17 cellular contexts compared by ENCODE assay signal in the genomic region with DNA sequence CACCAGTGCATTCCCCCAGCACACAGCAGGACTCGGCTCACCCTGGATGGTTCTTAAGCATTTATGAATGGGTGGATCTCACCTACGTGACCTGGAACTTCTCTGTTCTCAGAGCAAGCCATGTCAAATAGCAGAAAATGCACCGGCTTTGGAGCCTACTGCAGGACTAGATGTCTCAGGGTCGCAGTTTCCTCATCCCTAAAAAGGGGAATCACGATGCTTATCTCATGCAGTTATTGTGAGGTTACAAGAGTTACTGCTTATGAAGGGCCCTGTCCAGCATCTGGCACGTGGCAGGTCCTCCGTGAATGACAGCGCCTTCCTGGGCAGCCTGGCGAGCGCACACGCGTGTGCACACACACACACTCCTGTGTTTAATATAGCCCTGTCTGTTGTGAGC.
A peak's percentile ranks its signal among the peaks of the same experiment; 100 is the strongest.
DNase-seq lines count a peak whose midpoint lies in the region; FAIRE-seq and TF ChIP-seq lines count a peak whose summit lies in the region.
"Had no signal": no experiment of that assay in that cellular context is flagged by ENCODE, and none has a peak within 500 bp of the region (broad histone marks: within the 10 kb centered on the region; RNA-seq: fewer than 3 reads in every experiment).

No MANE protein-coding gene starts in this region.

- peak overlapping the region; percentile 90 for H3K27ac Mint-ChIP-seq in activated T-helper 1 cell treated with anti-CD3 and anti-CD28 coated beads, Interleukin-12 subunit alpha, Interleukin-12 subunit beta, Interleukin-2, Interleukin-4 antibody, amounts not matched to agents 30 ng/mL and 10 ng/mL and 1 ng/mL, durations not matched to agents 14 hours and 24 hours and 36 hours
- H3K27ac Mint-ChIP-seq in neural crest cell (ENCODE audit: unreplicated experiment): peak overlapping the region; percentile 89

- H3K9me3 Mint-ChIP-seq in activated T-helper 1 cell treated with anti-CD3 and anti-CD28 coated beads, Interleukin-12 subunit alpha, Interleukin-12 subunit beta, Interleukin-2, Interleukin-4 antibody, amounts not matched to agents 30 ng/mL and 10 ng/mL and 1 ng/mL, durations not matched to agents 14 hours and 24 hours and 36 hours: no peaks in the 10 kb centered on the region
- no peaks in the 10 kb centered on the region for H3K9me3 Mint-ChIP-seq in neural crest cell
- H3K9me3 Mint-ChIP-seq: central memory CD8-positive, alpha-beta T cell had no signal

- WGBS in lower leg skin, 2 donors: 82 to 88% methylated on average over 12 of the region's 12 CpGs

- peak; percentile 80 for FAIRE-seq in GM12891 (lab: Jason Lieb, UNC)
- FAIRE-seq: islet of Langerhans, RCC 7860 had no signal

- peaks cover 85% of the 10 kb centered on the region for H3K4me1 Mint-ChIP-seq in activated T-helper 1 cell treated with anti-CD3 and anti-CD28 coated beads, Interleukin-12 subunit alpha, Interleukin-12 subunit beta, Interleukin-2, Interleukin-4 antibody, amounts not matched to agents 30 ng/mL and 10 ng/mL and 1 ng/mL, durations not matched to agents 14 hours and 24 hours and 36 hours (ENCODE audit: low read depth)
- H3K4me1 Mint-ChIP-seq in neural crest cell: peaks cover 29% of the 10 kb centered on the region

- H3K4me3 ChIP-seq in lower leg skin (ENCODE audit: low read depth, poor library complexity, severe bottlenecking): no peak overlapping the region

- TF ChIP-seq CTCF in neural crest cell (conservative IDR thresholded peaks at IDR 0.05): no peak
- no peak for TF ChIP-seq CTCF in lower leg skin (IDR thresholded peaks at IDR 0.05)

- TF ChIP-seq POLR2A in GM12891 (IDR thresholded peaks at IDR 0.05; ENCODE audit: low read depth, low read length): no peak
- TF ChIP-seq POLR2A in lower leg skin (IDR thresholded peaks at IDR 0.05): no peak

- DNase-seq in CD1c-positive myeloid dendritic cell (ENCODE audit: extremely low spot score): peak; percentile 53
- DNase-seq in GM12891 (ENCODE audit: insufficient read length, low spot score): no peak
- DNase-seq in activated T-helper 1 cell treated with anti-CD3 and anti-CD28 coated beads, Interleukin-12 subunit alpha, Interleukin-12 subunit beta, Interleukin-2, Interleukin-4 antibody, amounts not matched to agents 30 ng/mL and 10 ng/mL and 1 ng/mL, durations not matched to agents 14 hours and 24 hours and 36 hours (ENCODE audit: low spot score): no peak
- no peak for DNase-seq in neural crest cell (ENCODE audit: low read depth, low spot score)
- DNase-seq in lower leg skin (ENCODE audit: low spot score in 2 of 2): no peak
- no peak for DNase-seq in epidermal melanocyte (ENCODE audit: insufficient read length, low spot score)
- DNase-seq in NCI-H82 treated with DMSO at 0.1 percent for 48 hours (lab: John Stamatoyannopoulos, UW; ENCODE audit: unreplicated experiment): no peak
- DNase-seq: activated CD4-positive, alpha-beta T cell treated with anti-CD3 and anti-CD28 coated beads, Interleukin-2, amount 50 U/mL, for 48 hours; activated naive CD4-positive, alpha-beta T cell treated with Interleukin-2 at 50 U/mL for 16 hours; COR-L47; GDM1; NCI-H1417 treated with DMSO at 0.1 percent for 48 hours; NCI-H446 treated with DMSO at 0.1 percent for 48 hours; stimulated activated CD4-positive, alpha-beta T cell treated with anti-CD3 and anti-CD28 coated beads, Interleukin-1b, Interleukin-23, amount 100 ng/mL, for 48 hours had no signal

- intact Hi-C loops in activated T-helper 1 cell treated with anti-CD3 and anti-CD28 coated beads, Interleukin-12 subunit alpha, Interleukin-12 subunit beta, Interleukin-2, Interleukin-4 antibody, amounts not matched to agents 30 ng/mL and 10 ng/mL and 1 ng/mL, durations not matched to agents 14 hours and 24 hours and 36 hours (cut with micrococcal nuclease): loop anchor here (2.0 kb wide), 1 partner anchor 35 kb away; no protein-coding TSS in a partner anchor
- intact Hi-C loops in lower leg skin (cut with DNase I; ENCODE audit: low total_unique reads): no loop called here

- H3K36me3 Mint-ChIP-seq in activated T-helper 1 cell treated with anti-CD3 and anti-CD28 coated beads, Interleukin-12 subunit alpha, Interleukin-12 subunit beta, Interleukin-2, Interleukin-4 antibody, amounts not matched to agents 30 ng/mL and 10 ng/mL and 1 ng/mL, durations not matched to agents 14 hours and 24 hours and 36 hours (ENCODE audit: low read depth): peaks cover 36% of the 10 kb centered on the region
- no peaks in the 10 kb centered on the region for H3K36me3 Mint-ChIP-seq in neural crest cell (ENCODE audit: low read depth)

- H3K4me3 Mint-ChIP-seq in activated T-helper 1 cell treated with anti-CD3 and anti-CD28 coated beads, Interleukin-12 subunit alpha, Interleukin-12 subunit beta, Interleukin-2, Interleukin-4 antibody, amounts not matched to agents 30 ng/mL and 10 ng/mL and 1 ng/mL, durations not matched to agents 14 hours and 24 hours and 36 hours: peak overlapping the region; percentile 48
- no peak overlapping the region for H3K4me3 Mint-ChIP-seq in neural crest cell
- H3K4me3 Mint-ChIP-seq: central memory CD8-positive, alpha-beta T cell had no signal

- no peaks in the 10 kb centered on the region for H3K27me3 Mint-ChIP-seq in activated T-helper 1 cell treated with anti-CD3 and anti-CD28 coated beads, Interleukin-12 subunit alpha, Interleukin-12 subunit beta, Interleukin-2, Interleukin-4 antibody, amounts not matched to agents 30 ng/mL and 10 ng/mL and 1 ng/mL, durations not matched to agents 14 hours and 24 hours and 36 hours (ENCODE audit: insufficient read depth)
- no peaks in the 10 kb centered on the region for H3K27me3 Mint-ChIP-seq in neural crest cell (ENCODE audit: low read depth)
- H3K27me3 Mint-ChIP-seq: central memory CD8-positive, alpha-beta T cell had no signal

TF ChIP-seq in GM12891, 5 proteins besides CTCF, POLR2A, EP300 and RAD21:
- TF ChIP-seq POLR2AphosphoS5 (IDR thresholded peaks at IDR 0.05; ENCODE audit: low read depth, low read length): peak; percentile 46; the same call in 1 of the 2 replicates
- TF ChIP-seq TAF1 (IDR thresholded peaks at IDR 0.05; ENCODE audit: low read depth, low read length): no peak
